8 cellular contexts compared by ENCODE assay signal in the genomic region with DNA sequence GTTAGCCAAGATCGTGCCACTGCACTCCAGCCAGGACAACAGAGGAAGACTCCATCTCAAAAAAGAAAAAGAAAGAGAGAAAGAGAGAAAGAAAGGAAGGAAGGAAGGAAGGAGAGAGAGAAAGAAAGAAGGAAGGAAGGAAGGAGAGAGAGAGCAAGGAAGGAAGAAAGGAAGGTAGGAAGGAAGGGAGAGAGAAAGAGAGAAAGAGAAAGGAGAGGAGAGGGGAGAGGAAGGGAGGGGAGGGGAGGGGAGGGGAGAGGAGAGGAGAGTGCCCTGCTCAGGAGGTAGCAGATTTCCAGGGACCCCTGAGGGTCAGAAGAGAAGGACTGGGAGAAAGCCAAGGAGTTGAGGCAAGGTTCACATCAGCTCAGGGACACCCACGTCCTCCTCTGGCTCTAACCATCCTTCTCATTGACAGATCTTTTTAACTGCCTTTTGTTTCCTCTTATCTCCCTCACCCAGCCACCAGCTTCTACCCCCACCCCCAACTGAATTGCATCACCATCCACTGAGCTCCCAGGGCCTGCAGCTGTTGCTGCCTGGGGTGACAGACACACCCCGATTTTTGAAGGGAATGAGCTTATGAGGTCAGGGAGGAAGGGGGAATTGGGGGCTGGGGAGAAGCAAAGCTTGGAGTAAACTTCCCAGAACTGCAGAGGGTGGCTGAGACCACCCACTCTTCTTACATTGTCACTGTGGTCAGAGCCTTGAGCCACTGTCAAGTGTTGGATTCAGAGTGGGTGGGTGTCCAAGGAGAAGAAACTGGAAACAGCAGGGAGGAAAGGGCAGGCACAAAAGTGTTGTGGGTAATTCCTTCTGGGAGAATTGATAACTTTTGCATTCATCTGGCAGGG.
DNase-seq lines count a peak whose midpoint lies in the region; ATAC-seq and TF ChIP-seq lines count a peak whose summit lies in the region.

No MANE protein-coding gene starts in this region.

- CTCF ChIA-PET in activated CD4-positive, alpha-beta T cell treated with anti-CD3 and anti-CD28 coated beads for 36 hours (lab: Charles Lee): interaction anchor here (0.6 to 1.6 kb wide), 3 partner anchors 11 to 1340 kb away, joined by 3 to 7 read pairs (median 5); no protein-coding TSS in a partner anchor
- CTCF ChIA-PET in CD4-positive, alpha-beta T cell (lab: Charles Lee): no interaction called here

- H3K4me1 ChIP-seq in heart right ventricle: peaks cover 0 to 46% (median 5%) of the 10 kb centered on the region in 9 donors

- 67 to 78% methylated on average over 3 of the region's 3 CpGs for WGBS in heart right ventricle, 2 donors

- peak overlapping the region; percentile 59 for H3K27ac Mint-ChIP-seq in activated CD4-positive, alpha-beta T cell treated with anti-CD3 and anti-CD28 coated beads for 36 hours
- peak overlapping the region; percentile 89 to 91 for H3K27ac Mint-ChIP-seq in stimulated activated naive CD8-positive, alpha-beta T cell treated with anti-CD3 and anti-CD28 coated beads, Interleukin-15, amount 100 ng/mL, for 72 hours
- no peak overlapping the region for H3K27ac Mint-ChIP-seq in CD4-positive, alpha-beta T cell

- no peak for TF ChIP-seq CTCF in heart right ventricle (IDR thresholded peaks at IDR 0.05)
- no peak for TF ChIP-seq CTCF in CD4-positive, alpha-beta T cell (IDR thresholded peaks at IDR 0.05)

- H3K4me3 Mint-ChIP-seq in activated CD4-positive, alpha-beta T cell treated with anti-CD3 and anti-CD28 coated beads for 36 hours: no peak overlapping the region
- H3K4me3 Mint-ChIP-seq in stimulated activated naive CD8-positive, alpha-beta T cell treated with anti-CD3 and anti-CD28 coated beads, Interleukin-15, amount 100 ng/mL, for 72 hours: peak overlapping the region in 1 of 2 donors; percentile 1
- no peak overlapping the region for H3K4me3 Mint-ChIP-seq in CD4-positive, alpha-beta T cell

- no peaks in the 10 kb centered on the region for H3K36me3 Mint-ChIP-seq in activated CD4-positive, alpha-beta T cell treated with anti-CD3 and anti-CD28 coated beads for 36 hours (ENCODE audit: low read depth)
- H3K36me3 Mint-ChIP-seq in CD4-positive, alpha-beta T cell (ENCODE audit: low read depth): no peaks in the 10 kb centered on the region

- intact Hi-C loops in activated CD4-positive, alpha-beta T cell treated with anti-CD3 and anti-CD28 coated beads for 36 hours (cut with DNase I, micrococcal nuclease): loop anchor here (2.0 to 5.0 kb wide), 2 partner anchors 92 to 97 kb away; partner anchors contain the start of gene GLUL (in 1 of the 2)
- intact Hi-C loops in heart right ventricle (cut with DNase I): loop anchor here in 7 of 10 donors (5.0 to 10.0 kb wide), 5 partner anchors 65 to 158 kb away; partner anchors contain the start of gene GLUL (in 4 of the 7)
- intact Hi-C loops in CD4-positive, alpha-beta T cell (cut with DNase I, micrococcal nuclease): no loop called here

- no peaks in the 10 kb centered on the region for H3K36me3 ChIP-seq in heart right ventricle

- H3K27me3 ChIP-seq in heart right ventricle: no peaks in the 10 kb centered on the region
- no peaks in the 10 kb centered on the region for H3K27me3 ChIP-seq in CD4-positive, alpha-beta T cell (ENCODE audit: control insufficient read depth, insufficient read depth, low read length)

- H3K27ac ChIP-seq in heart right ventricle: peak overlapping the region in 7 of 10 donors; percentile 7 to 72 (median 43)
- H3K27ac ChIP-seq in CD4-positive, alpha-beta T cell (ENCODE audit: low read depth, low read length): no peak overlapping the region

- ATAC-seq in activated CD4-positive, alpha-beta T cell treated with anti-CD3 and anti-CD28 coated beads for 36 hours: no peak
- peak; percentile 58 to 77 (median 71) for ATAC-seq in heart right ventricle
- peak; percentile 24 for ATAC-seq in stimulated activated naive CD8-positive, alpha-beta T cell treated with anti-CD3 and anti-CD28 coated beads, Interleukin-15, amount 100 ng/mL, for 72 hours
- ATAC-seq in CD4-positive, alpha-beta T cell (ENCODE audit: poor library complexity): no peak
- no peak for ATAC-seq in HG03175 (IDR thresholded peaks at IDR 0.05; ENCODE audit: unreplicated experiment)

- H3K9me3 Mint-ChIP-seq in activated CD4-positive, alpha-beta T cell treated with anti-CD3 and anti-CD28 coated beads for 36 hours (ENCODE audit: low read depth): no peaks in the 10 kb centered on the region
- H3K9me3 Mint-ChIP-seq in stimulated activated naive CD8-positive, alpha-beta T cell treated with anti-CD3 and anti-CD28 coated beads, Interleukin-15, amount 100 ng/mL, for 72 hours: no peaks in the 10 kb centered on the region
- H3K9me3 Mint-ChIP-seq in CD4-positive, alpha-beta T cell: no peaks in the 10 kb centered on the region

- peaks cover 30% of the 10 kb centered on the region for H3K4me1 Mint-ChIP-seq in activated CD4-positive, alpha-beta T cell treated with anti-CD3 and anti-CD28 coated beads for 36 hours
- peaks cover 28% of the 10 kb centered on the region for H3K4me1 Mint-ChIP-seq in stimulated activated naive CD8-positive, alpha-beta T cell treated with anti-CD3 and anti-CD28 coated beads, Interleukin-15, amount 100 ng/mL, for 72 hours
- H3K4me1 Mint-ChIP-seq in CD4-positive, alpha-beta T cell (ENCODE audit: low read depth): peaks cover 17% of the 10 kb centered on the region

- POLR2A ChIA-PET in activated CD4-positive, alpha-beta T cell treated with anti-CD3 and anti-CD28 coated beads for 36 hours (lab: Charles Lee): no interaction called here
- POLR2A ChIA-PET in CD4-positive, alpha-beta T cell (lab: Charles Lee): no interaction called here

- peak; percentile 29 for DNase-seq in activated CD4-positive, alpha-beta T cell treated with anti-CD3 and anti-CD28 coated beads for 36 hours
- DNase-seq in activated CD4-positive, alpha-beta T cell treated with anti-CD3 and anti-CD28 coated beads, Interleukin-2, amount 50 U/mL, for 4 hours: no peak
- peak; percentile 63 for DNase-seq in SW480 (ENCODE audit: low spot score)
- peak; percentile 43 to 48 for DNase-seq in heart right ventricle
- no peak for DNase-seq in stimulated activated naive CD8-positive, alpha-beta T cell treated with anti-CD3 and anti-CD28 coated beads, Interleukin-15, amount 100 ng/mL, for 72 hours
- no peak for DNase-seq in CD4-positive, alpha-beta T cell
- no peak for DNase-seq in activated effector memory CD4-positive, alpha-beta T cell treated with Interleukin-2 at 50 U/mL for 16 hours

- H3K4me3 ChIP-seq in heart right ventricle: no peak overlapping the region

- H3K27me3 Mint-ChIP-seq in activated CD4-positive, alpha-beta T cell treated with anti-CD3 and anti-CD28 coated beads for 36 hours: no peaks in the 10 kb centered on the region
- H3K27me3 Mint-ChIP-seq in stimulated activated naive CD8-positive, alpha-beta T cell treated with anti-CD3 and anti-CD28 coated beads, Interleukin-15, amount 100 ng/mL, for 72 hours: no peaks in the 10 kb centered on the region
- H3K27me3 Mint-ChIP-seq in CD4-positive, alpha-beta T cell: no peaks in the 10 kb centered on the region

- H3K9me3 ChIP-seq in heart right ventricle: no peaks in the 10 kb centered on the region
- H3K9me3 ChIP-seq in CD4-positive, alpha-beta T cell (ENCODE audit: control insufficient read depth, low read length): no peaks in the 10 kb centered on the region

Comparison
In these comparisons a context has a peak if more than half of its experiments do, and no peak if none do; other contexts are left out.
1. DNase-seq: peak in activated CD4-positive, alpha-beta T cell treated with anti-CD3 and anti-CD28 coated beads for 36 hours (single experiment), SW480 (single experiment) and heart right ventricle (2 of 2); none in activated CD4-positive, alpha-beta T cell treated with anti-CD3 and anti-CD28 coated beads, Interleukin-2, amount 50 U/mL, for 4 hours (0 of 2), stimulated activated naive CD8-positive, alpha-beta T cell treated with anti-CD3 and anti-CD28 coated beads, Interleukin-15, amount 100 ng/mL, for 72 hours (0 of 2), CD4-positive, alpha-beta T cell (0 of 10) and activated effector memory CD4-positive, alpha-beta T cell treated with Interleukin-2 at 50 U/mL for 16 hours (single experiment).
2. ATAC-seq: peak in heart right ventricle (8 of 8) and stimulated activated naive CD8-positive, alpha-beta T cell treated with anti-CD3 and anti-CD28 coated beads, Interleukin-15, amount 100 ng/mL, for 72 hours (single experiment); none in activated CD4-positive, alpha-beta T cell treated with anti-CD3 and anti-CD28 coated beads for 36 hours (single experiment), CD4-positive, alpha-beta T cell (single experiment) and HG03175 (single experiment).
3. intact Hi-C loops: an anchor here in activated CD4-positive, alpha-beta T cell treated with anti-CD3 and anti-CD28 coated beads for 36 hours (2.0 to 5.0 kb wide) and heart right ventricle (5.0 to 10.0 kb wide); none called in CD4-positive, alpha-beta T cell.